ENCODE assay signal across 31 cellular contexts in the genomic region with DNA sequence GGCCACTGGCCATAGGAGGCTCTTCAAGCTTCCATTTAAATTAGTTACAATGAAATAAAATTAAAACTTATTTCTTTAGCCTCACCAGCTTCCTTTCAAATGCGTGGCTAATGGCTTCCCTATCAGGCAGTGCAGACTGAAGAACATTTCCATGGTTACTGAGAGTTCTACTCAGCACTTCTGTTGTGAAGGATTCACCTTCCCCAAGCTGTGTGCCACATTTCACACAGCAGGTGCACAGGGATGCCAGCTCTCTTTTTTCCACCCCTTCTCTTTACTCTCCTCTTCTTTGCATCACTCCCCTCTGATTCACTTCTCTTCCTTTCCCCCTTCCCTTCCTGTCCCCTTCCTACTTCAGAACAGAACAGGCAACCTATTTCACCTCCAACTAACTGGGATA. TPM values are rescaled to one million over a fixed set of nuclear protein-coding genes. Genes with fewer than 3 reads are reported as not detected.
"Had no signal": no experiment of that assay in that cellular context is flagged by ENCODE, and none has a peak within 500 bp of the region (broad histone marks: within the 10 kb centered on the region; RNA-seq: fewer than 3 reads in every experiment).

No MANE protein-coding gene starts in this region.

- DNase-seq: immature natural killer cell; left colon; mesendoderm; naive B cell; natural killer cell; nephron progenitor cell; pancreas; retina; right cardiac atrium; sigmoid colon; small intestine; spleen; stimulated activated CD4-positive, alpha-beta T cell treated with anti-CD3 and anti-CD28 coated beads, Interleukin-4, amount 100 ng/mL, for 24 hours; stimulated activated naive CD4-positive, alpha-beta T cell; trophoblast cell; uterus had no signal

- H3K27ac ChIP-seq: left lung, pancreas, prostate gland, sigmoid colon, spleen, suprapubic skin, thoracic aorta, tibial artery, uterus had no signal

- H3K9me3 ChIP-seq: left lung, pancreas, prostate gland, sigmoid colon, spleen, suprapubic skin, thoracic aorta, tibial artery, uterus had no signal

- ATAC-seq: left lung; natural killer cell; stimulated activated effector memory CD8-positive, alpha-beta T cell treated with anti-CD3 and anti-CD28 coated beads, Interleukin-12 subunit alpha, Interleukin-12 subunit beta, amount 100 ng/mL, for 72 hours had no signal

- H3K4me3 ChIP-seq: left lung, lung, pancreas, prostate gland, sigmoid colon, spleen, suprapubic skin, thoracic aorta, tibial artery, uterus had no signal

- FAIRE-seq: islet of Langerhans, kidney, pancreas, small intestine had no signal

- H3K36me3 ChIP-seq: left lung, pancreas, prostate gland, sigmoid colon, spleen, suprapubic skin, thoracic aorta, tibial artery, uterus had no signal

- H3K4me1 ChIP-seq: left lung, pancreas, prostate gland, sigmoid colon, spleen, tibial artery, uterus had no signal

- H3K27me3 ChIP-seq: pancreas, sigmoid colon, uterus had no signal

RNA-seq across cellular contexts. Expression of a gene that starts 0.8 kb away (rescaled TPM):
- total RNA-seq: kidney, left colon, left lung, lower leg skin, lung, mesothelial cell of epicardium, mononuclear cell, natural killer cell, omental fat pad, pancreas, prostate gland, sigmoid colon, spleen, subcutaneous adipose tissue, suprapubic skin, thoracic aorta, ureter, uterus had no signal
- polyA plus RNA-seq: immature natural killer cell, lung, pancreas, sigmoid colon, small intestine, spleen had no signal

RNA-seq across cellular contexts. Expression of a gene that starts 23.1 kb away (rescaled TPM):
- total RNA-seq: mononuclear cell, natural killer cell had no signal
- polyA plus RNA-seq: immature natural killer cell had no signal

RNA-seq across cellular contexts. Expression of a gene that starts 25.1 kb away (rescaled TPM):
- total RNA-seq: kidney, left colon, left lung, lower leg skin, lung, mesothelial cell of epicardium, mononuclear cell, natural killer cell, omental fat pad, pancreas, prostate gland, right cardiac atrium, sigmoid colon, spleen, subcutaneous adipose tissue, suprapubic skin, thoracic aorta, ureter, uterus had no signal
- polyA plus RNA-seq: immature natural killer cell, pancreas, right cardiac atrium, sigmoid colon, spleen had no signal
